10 cellular contexts compared by ENCODE assay signal in genomic region chr6:105317607-105318533, GRCh38.
DNase-seq lines count a peak whose midpoint lies in the region; ATAC-seq and TF ChIP-seq lines count a peak whose summit lies in the region.
"Had no signal": no experiment of that assay in that cellular context is flagged by ENCODE, and none has a peak within 500 bp of the region (broad histone marks: within the 10 kb centered on the region; RNA-seq: fewer than 3 reads in every experiment).

No MANE protein-coding gene starts in this region.

- H3K9me3 Mint-ChIP-seq in endodermal cell: no peaks in the 10 kb centered on the region

- H3K79me2 ChIP-seq in parathyroid adenoma: no peaks in the 10 kb centered on the region

- H3K9me3 ChIP-seq in endodermal cell (ENCODE audit: control insufficient read depth, low read length) (no peaks in the 10 kb centered on the region), parathyroid adenoma (ENCODE audit: control insufficient read depth, low read length) (no peaks in the 10 kb centered on the region)

- TF ChIP-seq CTCF in endodermal cell (conservative IDR thresholded peaks at IDR 0.05): peak; percentile 80
- TF ChIP-seq CTCF in parathyroid adenoma (IDR thresholded peaks at IDR 0.05): peak; percentile 67

- DNase-seq in NCI-H1694 (lab: John Stamatoyannopoulos, UW) (peak; percentile 6), NCI-H1694 treated with DMSO at 0.1 percent for 48 hours (lab: John Stamatoyannopoulos, UW) (no peak), NCI-H2029 treated with DMSO at 0.1 percent for 48 hours (lab: John Stamatoyannopoulos, UW) (peak; percentile 28), endodermal cell (peak; percentile 69), NCI-H226 (no peak), KG1 (lab: John Stamatoyannopoulos, UW) (no peak)
- DNase-seq: activated CD4-positive, alpha-beta T cell treated with anti-CD3 and anti-CD28 coated beads, Interleukin-2, amount 50 U/mL, for 4 hours; Kasumi-1 had no signal

- no peaks in the 10 kb centered on the region for H3K27me3 ChIP-seq in endodermal cell (ENCODE audit: control insufficient read depth, insufficient read depth, low read length, poor library complexity, severe bottlenecking)
- H3K27me3 ChIP-seq in parathyroid adenoma (ENCODE audit: control insufficient read depth, insufficient read depth, low read length): no peaks in the 10 kb centered on the region

- ATAC-seq in HG03108 (IDR thresholded peaks at IDR 0.05; ENCODE audit: unreplicated experiment): no peak

- no peaks in the 10 kb centered on the region for H3K4me1 Mint-ChIP-seq in endodermal cell

- WGBS in endodermal cell (ENCODE audit: insufficient coverage in 1 of 2, insufficient read length in 1 of 2), 2 experiments: 96 to 98% methylated on average over 5 to 6 of the region's 6 CpGs

- H3K36me3 ChIP-seq in endodermal cell (ENCODE audit: control insufficient read depth, insufficient read depth, low read length) (peaks cover 6% of the 10 kb centered on the region), parathyroid adenoma (ENCODE audit: control insufficient read depth, insufficient read depth, low read length) (no peaks in the 10 kb centered on the region)

- H3K9ac ChIP-seq in endodermal cell (ENCODE audit: extremely low read depth, low read length, poor library complexity, severe bottlenecking) (no peak overlapping the region), parathyroid adenoma (no peak overlapping the region)

- H3K4me1 ChIP-seq in endodermal cell (ENCODE audit: control insufficient read depth, insufficient read depth, low read length): no peaks in the 10 kb centered on the region
- no peaks in the 10 kb centered on the region for H3K4me1 ChIP-seq in parathyroid adenoma

- H3K27ac Mint-ChIP-seq in endodermal cell: no peak overlapping the region

- H3K36me3 Mint-ChIP-seq in endodermal cell (ENCODE audit: low read depth): peaks cover 10% of the 10 kb centered on the region

- H3K4me3 Mint-ChIP-seq in endodermal cell: no peak overlapping the region

- H3K27ac ChIP-seq in endodermal cell (ENCODE audit: low read depth, low read length) (no peak overlapping the region), parathyroid adenoma (no peak overlapping the region)

- H3K4me3 ChIP-seq in endodermal cell (ENCODE audit: low read length): no peak overlapping the region
- no peak overlapping the region for H3K4me3 ChIP-seq in parathyroid adenoma (ENCODE audit: low read depth, low read length)

- no peak overlapping the region for H3K4me2 ChIP-seq in parathyroid adenoma (ENCODE audit: low read length)

- H3K27me3 Mint-ChIP-seq in endodermal cell (ENCODE audit: insufficient read depth): no peaks in the 10 kb centered on the region

- no peak overlapping the region for H2AFZ ChIP-seq in parathyroid adenoma

Comparison
In these comparisons a context has a peak if more than half of its experiments do, and no peak if none do; other contexts are left out.
1. DNase-seq: peak in NCI-H1694 (single experiment), NCI-H2029 treated with DMSO at 0.1 percent for 48 hours (single experiment) and endodermal cell (single experiment); none in NCI-H1694 treated with DMSO at 0.1 percent for 48 hours (single experiment), NCI-H226 (single experiment) and KG1 (single experiment).